8 cellular contexts compared by ENCODE assay signal in the genomic region with DNA sequence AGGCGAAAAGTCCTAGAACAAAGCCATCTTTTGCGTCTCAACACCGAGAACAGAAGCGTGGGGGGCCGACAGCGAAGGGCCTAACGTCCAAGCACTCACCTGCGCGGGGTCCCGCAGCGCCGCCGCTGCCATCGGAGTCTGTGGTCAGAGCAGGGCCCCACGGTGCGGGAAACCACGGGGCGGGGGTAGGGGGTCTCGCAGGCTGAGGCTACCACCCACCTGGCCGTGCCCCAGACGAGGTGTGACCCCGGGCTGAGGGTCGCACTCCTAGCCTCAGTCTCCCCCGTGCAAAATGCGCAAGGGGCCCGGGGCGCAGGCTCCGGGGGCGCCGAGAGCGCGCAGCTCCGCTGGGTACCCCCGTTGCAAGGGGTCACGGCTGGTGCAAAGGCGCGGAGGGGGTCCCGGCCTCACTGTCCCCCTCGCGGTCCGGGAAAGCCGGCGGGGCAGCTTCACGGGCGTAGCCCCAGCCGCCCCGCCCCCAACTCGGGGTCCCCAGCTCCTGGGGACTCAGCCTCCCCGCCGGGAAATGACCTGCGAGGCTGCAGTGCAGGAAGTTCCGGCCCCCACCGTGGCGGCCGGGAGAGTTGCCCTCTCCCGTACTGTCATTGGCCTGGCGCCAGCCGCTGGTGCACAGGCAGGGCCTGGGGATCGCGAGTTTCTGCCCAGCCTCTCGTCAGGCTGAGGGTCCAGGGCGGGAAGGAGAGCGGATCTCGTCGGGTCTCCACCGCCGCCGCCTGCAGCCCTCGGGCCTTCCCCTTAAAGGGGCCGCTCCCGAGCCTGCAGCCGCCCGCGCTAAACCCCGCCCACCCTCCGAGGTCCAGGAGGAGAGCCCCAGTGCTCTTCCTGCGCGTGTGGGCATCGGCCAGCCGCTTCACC. TPM values are rescaled to one million over a fixed set of nuclear protein-coding genes. Genes with fewer than 3 reads are reported as not detected.
DNase-seq lines count a peak whose midpoint lies in the region; ATAC-seq and TF ChIP-seq lines count a peak whose summit lies in the region.

A gene (minus strand): TSS at position 699 of the 876 bp plus-strand sequence. CDS start 567 bp downstream, at position 132.

- TF ChIP-seq CTCF in parathyroid adenoma (IDR thresholded peaks at IDR 0.05) (no peak), uterus (IDR thresholded peaks at IDR 0.05) (no peak)

- DNase-seq in HuH-7 (ENCODE audit: low spot score) (peak; percentile 75), SK-MEL-5 (ENCODE audit: low read depth, low spot score) (peak; percentile 42), cardiac septum (ENCODE audit: low spot score) (peak; percentile 85), uterus (peak; percentile 54 to 55)
- peak; percentile 69 for DNase-seq in activated naive CD8-positive, alpha-beta T cell treated with anti-CD3 and anti-CD28 coated beads, Interleukin-2, amount 10 ng/mL, durations not matched to agents 7 days and 5 days

- H3K4me3 ChIP-seq in BLaER1 treated with 17β-estradiol and CSF1 and Interleukin-3, amounts not matched to agents 10 nM and 100 nM, result peak within 1 kb of the TSS; percentile 91 to 99 (median 98)
- H3K4me3 ChIP-seq in parathyroid adenoma (ENCODE audit: low read depth, low read length), result peak within 1 kb of the TSS; percentile 73
- peak within 1 kb of the TSS; percentile 54 to 70 for H3K4me3 ChIP-seq in uterus

- H3K4me3 Mint-ChIP-seq in activated naive CD8-positive, alpha-beta T cell treated with anti-CD3 and anti-CD28 coated beads, Interleukin-2, amount 10 ng/mL, durations not matched to agents 7 days and 5 days, result peak within 1 kb of the TSS; percentile 94

- peak within 1 kb of the TSS; percentile 79 to 98 (median 88) for H3K4me2 ChIP-seq in BLaER1 treated with 17β-estradiol and CSF1 and Interleukin-3, amounts not matched to agents 10 nM and 100 nM
- H3K4me2 ChIP-seq in parathyroid adenoma (ENCODE audit: low read length), result peak within 1 kb of the TSS; percentile 91

- peak; percentile 73 for ATAC-seq in GM19351 (IDR thresholded peaks at IDR 0.05; ENCODE audit: unreplicated experiment)
- ATAC-seq in activated naive CD8-positive, alpha-beta T cell treated with anti-CD3 and anti-CD28 coated beads, Interleukin-2, amount 10 ng/mL, durations not matched to agents 7 days and 5 days (ENCODE audit: low read depth), result peak; percentile 67

- H4K20me1 ChIP-seq in BLaER1 treated with 17β-estradiol and CSF1 and Interleukin-3, amounts not matched to agents 10 nM and 100 nM, result no peaks in the 10 kb centered on the region

- intact Hi-C loops in cardiac septum (cut with DNase I) (no loop called here), uterus (cut with DNase I; ENCODE audit: low total_unique reads) (no loop called here)

- H3K9me3 Mint-ChIP-seq in activated naive CD8-positive, alpha-beta T cell treated with anti-CD3 and anti-CD28 coated beads, Interleukin-2, amount 10 ng/mL, durations not matched to agents 7 days and 5 days, result peaks cover 41% of the 10 kb centered on the region

- peak within 1 kb of the TSS; percentile 35 to 82 (median 77); a peak in 21 of 22 replicates for H3K27ac ChIP-seq in BLaER1 treated with 17β-estradiol and CSF1 and Interleukin-3, amounts not matched to agents 10 nM and 100 nM
- H3K27ac ChIP-seq in parathyroid adenoma (peak within 1 kb of the TSS; percentile 48), uterus (peak within 1 kb of the TSS; percentile 16 to 60)

- H3K36me3 Mint-ChIP-seq in activated naive CD8-positive, alpha-beta T cell treated with anti-CD3 and anti-CD28 coated beads, Interleukin-2, amount 10 ng/mL, durations not matched to agents 7 days and 5 days, result peaks cover 46% of the 10 kb centered on the region

- POLR2A ChIA-PET in activated naive CD8-positive, alpha-beta T cell treated with anti-CD3 and anti-CD28 coated beads, Interleukin-2, amount 10 ng/mL, durations not matched to agents 7 days and 5 days (lab: Charles Lee), result interaction anchor here (0.7 to 1.8 kb wide), 7 partner anchors 9 to 104 kb away, joined by 3 to 8 read pairs (median 3); a partner anchor contains a TSS

- in situ Hi-C loops in SK-MEL-5 (cut with HindIII; ENCODE audit: low pct_unique_long_range_greater_than_20kb, low sequenced_read_pairs), result no loop called here

- H3K79me2 ChIP-seq in parathyroid adenoma, result peaks cover 4% of the 10 kb centered on the region

- H3K9ac ChIP-seq in BLaER1 treated with 17β-estradiol and CSF1 and Interleukin-3, amounts not matched to agents 10 nM and 100 nM, result peak within 1 kb of the TSS; percentile 78 to 89 (median 86)
- peak within 1 kb of the TSS; percentile 74 for H3K9ac ChIP-seq in parathyroid adenoma

- peaks cover 15 to 19% (median 18%) of the 10 kb centered on the region in 10 experiments for H3K4me1 ChIP-seq in BLaER1 treated with 17β-estradiol and CSF1 and Interleukin-3, amounts not matched to agents 10 nM and 100 nM
- H3K4me1 ChIP-seq in parathyroid adenoma, result peaks cover 10% of the 10 kb centered on the region
- peaks cover 0 to 6% of the 10 kb centered on the region in 2 donors for H3K4me1 ChIP-seq in uterus

- peaks cover 71 to 80% (median 77%) of the 10 kb centered on the region in 11 experiments for H3K9me3 ChIP-seq in BLaER1 treated with 17β-estradiol and CSF1 and Interleukin-3, amounts not matched to agents 10 nM and 100 nM (replicated peaks in 1 of 11)
- H3K9me3 ChIP-seq in parathyroid adenoma (ENCODE audit: control insufficient read depth, low read length) (no peaks in the 10 kb centered on the region), uterus (peaks cover 0 to 16% of the 10 kb centered on the region in 2 donors)

- peak within 1 kb of the TSS; percentile 86 for H2AFZ ChIP-seq in parathyroid adenoma

- no peak for TF ChIP-seq POLR2A in uterus (IDR thresholded peaks at IDR 0.05)

- peaks cover 0 to 5% (median 0%) of the 10 kb centered on the region in 11 experiments; a peak in 2 of 22 replicates for H3K27me3 ChIP-seq in BLaER1 treated with 17β-estradiol and CSF1 and Interleukin-3, amounts not matched to agents 10 nM and 100 nM
- H3K27me3 ChIP-seq in parathyroid adenoma (ENCODE audit: control insufficient read depth, insufficient read depth, low read length) (no peaks in the 10 kb centered on the region), uterus (no peaks in the 10 kb centered on the region)

- peak within 1 kb of the TSS; percentile 89 for H3K27ac Mint-ChIP-seq in activated naive CD8-positive, alpha-beta T cell treated with anti-CD3 and anti-CD28 coated beads, Interleukin-2, amount 10 ng/mL, durations not matched to agents 7 days and 5 days

- peaks cover 3% of the 10 kb centered on the region for H3K27me3 Mint-ChIP-seq in activated naive CD8-positive, alpha-beta T cell treated with anti-CD3 and anti-CD28 coated beads, Interleukin-2, amount 10 ng/mL, durations not matched to agents 7 days and 5 days

- peaks cover 31 to 39% (median 35%) of the 10 kb centered on the region in 11 experiments for H3K36me3 ChIP-seq in BLaER1 treated with 17β-estradiol and CSF1 and Interleukin-3, amounts not matched to agents 10 nM and 100 nM
- peaks cover 4% of the 10 kb centered on the region for H3K36me3 ChIP-seq in parathyroid adenoma (ENCODE audit: control insufficient read depth, insufficient read depth, low read length)
- H3K36me3 ChIP-seq in uterus, result no peaks in the 10 kb centered on the region

- peaks cover 21% of the 10 kb centered on the region for H3K4me1 Mint-ChIP-seq in activated naive CD8-positive, alpha-beta T cell treated with anti-CD3 and anti-CD28 coated beads, Interleukin-2, amount 10 ng/mL, durations not matched to agents 7 days and 5 days

RNA-seq across cellular contexts. Expression of the gene that starts here (rescaled TPM):
- total RNA-seq in SK-MEL-5 (2014; rRNA removed; shearing (Covaris generic)), result 2.5 and 2.6 TPM in 2 replicates
- 0.79 and 1.2 TPM in 2 replicates for polyA plus RNA-seq in SK-MEL-5 (2015; cell fraction: cytosol; rRNA removed)
- polyA plus RNA-seq in SK-MEL-5 (2015; cell fraction: nucleus; rRNA removed), result 1.3 and 2.2 TPM in 2 replicates
- total RNA-seq in activated naive CD8-positive, alpha-beta T cell treated with anti-CD3 and anti-CD28 coated beads, Interleukin-2, amount 10 ng/mL, durations not matched to agents 7 days and 5 days, result 10 to 100 TPM; 21.4 to 24.9 TPM
- total RNA-seq in cardiac septum (4.0 TPM), uterus (10 to 100 TPM in 2 of 4 donors, 1 to 10 TPM in 2; 4.4 to 16.5 (median 10.7) TPM)

Comparison
In these comparisons a context has a peak if more than half of its experiments do, and no peak if none do; other contexts are left out.
1. Peak in every context shown above with its lines: DNase-seq, ATAC-seq, H3K4me3 ChIP-seq and H3K27ac ChIP-seq.